ENCODE assay signal across 8 cellular contexts in the genomic region with DNA sequence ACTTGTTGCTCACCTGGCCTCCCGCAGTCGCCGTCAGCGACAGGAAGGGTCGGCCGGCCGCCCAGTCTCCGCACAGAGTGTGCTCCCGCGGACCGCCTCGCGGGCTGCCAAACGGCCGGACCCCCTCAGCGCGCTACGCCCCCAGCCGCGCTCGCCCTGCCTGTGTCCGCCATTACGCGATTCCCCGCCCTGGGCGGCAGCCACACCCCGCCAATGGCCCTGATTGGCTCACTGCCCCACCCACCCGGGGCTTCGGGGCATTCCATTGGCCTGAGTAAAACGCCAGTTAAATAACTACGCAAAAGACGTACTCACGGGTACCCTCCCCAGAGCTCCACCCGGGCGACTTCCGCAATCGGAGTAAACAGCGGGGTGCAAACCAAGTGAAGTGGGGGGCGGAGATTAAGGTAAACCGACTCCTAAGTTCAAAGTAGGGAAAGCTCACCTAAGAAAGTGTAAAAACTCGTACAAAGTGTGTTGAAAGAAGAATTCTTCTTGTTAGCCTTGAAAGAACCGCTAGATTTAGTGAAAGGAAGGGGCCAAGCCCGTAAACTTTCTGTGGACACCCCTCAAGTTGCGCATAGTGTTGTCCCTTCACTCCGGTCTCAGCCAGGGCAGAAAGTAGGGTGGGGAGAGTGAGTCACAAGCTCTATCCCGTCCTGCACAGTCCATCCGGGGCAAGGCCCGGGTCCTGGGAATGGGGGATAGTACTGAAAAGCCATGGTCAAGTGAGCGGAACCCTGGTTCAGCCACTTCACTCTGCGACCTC. TPM values are rescaled to one million over a fixed set of nuclear protein-coding genes. Genes with fewer than 3 reads are reported as not detected.
DNase-seq lines count a peak whose midpoint lies in the region; ATAC-seq, FAIRE-seq and TF ChIP-seq lines count a peak whose summit lies in the region.

A gene with protein sequence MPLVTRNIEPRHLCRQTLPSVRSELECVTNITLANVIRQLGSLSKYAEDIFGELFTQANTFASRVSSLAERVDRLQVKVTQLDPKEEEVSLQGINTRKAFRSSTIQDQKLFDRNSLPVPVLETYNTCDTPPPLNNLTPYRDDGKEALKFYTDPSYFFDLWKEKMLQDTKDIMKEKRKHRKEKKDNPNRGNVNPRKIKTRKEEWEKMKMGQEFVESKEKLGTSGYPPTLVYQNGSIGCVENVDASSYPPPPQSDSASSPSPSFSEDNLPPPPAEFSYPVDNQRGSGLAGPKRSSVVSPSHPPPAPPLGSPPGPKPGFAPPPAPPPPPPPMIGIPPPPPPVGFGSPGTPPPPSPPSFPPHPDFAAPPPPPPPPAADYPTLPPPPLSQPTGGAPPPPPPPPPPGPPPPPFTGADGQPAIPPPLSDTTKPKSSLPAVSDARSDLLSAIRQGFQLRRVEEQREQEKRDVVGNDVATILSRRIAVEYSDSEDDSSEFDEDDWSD (minus strand): TSS at position 195 of the 769 bp plus-strand sequence. CDS start 61,277 bp downstream, outside the sequence.

- H3K4me2 ChIP-seq in trophoblast cell (ENCODE audit: low read length), result peak within 1 kb of the TSS; percentile 75

- H4K91ac ChIP-seq in trophoblast cell (ENCODE audit: low read depth, low read length), result peak within 1 kb of the TSS; percentile 97

- peak within 1 kb of the TSS; percentile 90 for H2BK5ac ChIP-seq in trophoblast cell (ENCODE audit: low read depth, low read length, poor library complexity)

- peaks cover 9% of the 10 kb centered on the region for H3K79me2 ChIP-seq in trophoblast cell (ENCODE audit: control insufficient read depth, insufficient read depth, low read length, poor library complexity)

- intact Hi-C loops in cardiac septum (cut with DNase I) (loop anchor here (2.0 to 5.0 kb wide), 4 partner anchors 35 to 117 kb away; no protein-coding TSS in a partner anchor), transverse colon (cut with DNase I; ENCODE audit: low total_unique reads) (loop anchor here (5.0 kb wide), 1 partner anchor 73 kb away; no protein-coding TSS in a partner anchor)

- H4K12ac ChIP-seq in trophoblast cell (ENCODE audit: low read depth, low read length), result peak within 1 kb of the TSS; percentile 96

- peak within 1 kb of the TSS; percentile 96 for H2AK5ac ChIP-seq in trophoblast cell (ENCODE audit: low read length)

- peak within 1 kb of the TSS; percentile 96 for H3K9ac ChIP-seq in trophoblast cell (ENCODE audit: low read length)

- H3K4me1 ChIP-seq in trophoblast cell (ENCODE audit: control insufficient read depth in 1 of 2, insufficient read depth in 2 of 2, low read length in 2 of 2), result peaks cover 0 to 9% of the 10 kb centered on the region in 2 experiments
- peaks cover 27 to 54% (median 38%) of the 10 kb centered on the region in 4 donors for H3K4me1 ChIP-seq in transverse colon

- no peaks in the 10 kb centered on the region for H3K36me3 Mint-ChIP-seq in T-cell

- no peaks in the 10 kb centered on the region for H3K27me3 ChIP-seq in trophoblast cell (ENCODE audit: insufficient read depth, low read length)
- H3K27me3 ChIP-seq in transverse colon, result no peaks in the 10 kb centered on the region

- peak within 1 kb of the TSS; percentile 99 for H3K4ac ChIP-seq in trophoblast cell (ENCODE audit: low read depth, low read length)

- H3K79me1 ChIP-seq in trophoblast cell (ENCODE audit: low read length), result peaks cover 7% of the 10 kb centered on the region

- POLR2A ChIA-PET in T-cell (lab: Charles Lee), result interaction anchor here (0.5 to 0.8 kb wide), 5 partner anchors 9 to 647 kb away, joined by 3 to 8 read pairs (median 3); no protein-coding TSS in a partner anchor

- H3K9me3 Mint-ChIP-seq in T-cell, result no peaks in the 10 kb centered on the region

- H3K27ac Mint-ChIP-seq in T-cell, result peak within 1 kb of the TSS; percentile 100

- 0 to 1% (median 1%) methylated on average over 50 of the region's 50 CpGs for WGBS in adipose tissue, 3 donors
- no CpG with 5 or more reads among the region's 50 CpGs for WGBS in trophoblast cell (ENCODE audit: extremely low coverage, insufficient coverage, insufficient read length)
- 0 to 5% methylated on average over 4 to 25 of the region's 50 CpGs for WGBS in transverse colon (ENCODE audit: low coverage in 1 of 2), 2 donors

- CTCF ChIA-PET in T-cell (lab: Charles Lee), result interaction anchor here (0.5 to 2.0 kb wide), 17 partner anchors 8 to 193 kb away, joined by 3 to 8 read pairs (median 3); no protein-coding TSS in a partner anchor

- peak; percentile 86 for ATAC-seq in HG02840 (IDR thresholded peaks at IDR 0.05; ENCODE audit: low FRiP score, unreplicated experiment)
- peak; percentile 93 to 98 (median 96) for ATAC-seq in T-cell (replicated peaks in 1 of 4)

- peak within 1 kb of the TSS; percentile 96 for H3K14ac ChIP-seq in trophoblast cell (ENCODE audit: low read length)

- H3K9me3 ChIP-seq in trophoblast cell (ENCODE audit: insufficient read depth, low read depth, low read length), result no peaks in the 10 kb centered on the region
- H3K9me3 ChIP-seq in transverse colon, result no peaks in the 10 kb centered on the region

- H2BK12ac ChIP-seq in trophoblast cell (ENCODE audit: low read length), result peak within 1 kb of the TSS; percentile 32

- H2BK120ac ChIP-seq in trophoblast cell (ENCODE audit: insufficient read depth, low read length, poor library complexity), result peak within 1 kb of the TSS; percentile 92

- peak; percentile 98 for FAIRE-seq in GM12891 (lab: Jason Lieb, UNC)

- no peak within 1 kb of the TSS for H3K23ac ChIP-seq in trophoblast cell (ENCODE audit: low read length)

- peak within 1 kb of the TSS; percentile 95 for H2AFZ ChIP-seq in trophoblast cell (ENCODE audit: insufficient read depth, low read length, poor library complexity)

- no peak for TF ChIP-seq EP300 in transverse colon (IDR thresholded peaks at IDR 0.05; ENCODE audit: low read depth)

- TF ChIP-seq POLR2A in GM12891 (IDR thresholded peaks at IDR 0.05; ENCODE audit: low read depth, low read length), result peak; percentile 69
- TF ChIP-seq POLR2A in transverse colon (IDR thresholded peaks at IDR 0.05), result peak; percentile 96

- H3K4me1 Mint-ChIP-seq in T-cell, result peaks cover 30 to 42% (median 34%) of the 10 kb centered on the region in 3 donors

- peak within 1 kb of the TSS; percentile 97 for H3K18ac ChIP-seq in trophoblast cell (ENCODE audit: low read length)

- H3K36me3 ChIP-seq in trophoblast cell (ENCODE audit: control insufficient read depth in 1 of 2, insufficient read depth in 2 of 2, low read length in 2 of 2), result no peaks in the 10 kb centered on the region
- no peaks in the 10 kb centered on the region for H3K36me3 ChIP-seq in transverse colon

- TF ChIP-seq CTCF in transverse colon (IDR thresholded peaks at IDR 0.05), result no peak

- peak within 1 kb of the TSS; percentile 93 for H3K4me3 ChIP-seq in trophoblast cell (ENCODE audit: low read depth, low read length)
- H3K4me3 ChIP-seq in transverse colon, result peak within 1 kb of the TSS; percentile 80 to 100 (median 90)

- DNase-seq in GM12891 (ENCODE audit: insufficient read length, low spot score) (peak; percentile 84), NCI-H1436 treated with DMSO at 0.1 percent for 48 hours (lab: John Stamatoyannopoulos, UW) (peak; percentile 87), T-cell (peak; percentile 93 to 97 (median 96)), cardiac septum (ENCODE audit: low spot score) (peak; percentile 99), trophoblast cell (peak; percentile 97 to 98), transverse colon (peak; percentile 98)

- H3K4me3 Mint-ChIP-seq in T-cell, result peak within 1 kb of the TSS; percentile 92 to 98 (median 96)

- H3K27me3 Mint-ChIP-seq in T-cell, result no peaks in the 10 kb centered on the region

- H3K27ac ChIP-seq in adipose tissue (ENCODE audit: low read depth, low read length) (peak within 1 kb of the TSS; percentile 98), trophoblast cell (ENCODE audit: low read depth, low read length) (peak within 1 kb of the TSS; percentile 48), transverse colon (peak within 1 kb of the TSS; percentile 96 to 100 (median 99))

- in situ Hi-C loops in transverse colon (cut with MboI; ENCODE audit: low pct_ligation_motif_present in 1 of 4, low pct_unique_long_range_greater_than_20kb in 1 of 4, low sequenced_read_pairs in 3 of 4), result no loop called here

- peak within 1 kb of the TSS; percentile 92 for H4K8ac ChIP-seq in trophoblast cell (ENCODE audit: low read depth, low read length)

TF ChIP-seq in GM12891, 5 proteins besides CTCF, POLR2A, EP300 and RAD21:
- TF ChIP-seq SPI1 (IDR thresholded peaks at IDR 0.05; ENCODE audit: low read depth, low read length) (peak; percentile 55), PAX5 (IDR thresholded peaks at IDR 0.05; ENCODE audit: insufficient read depth, low read length, severe bottlenecking) (no peak), POU2F2 (IDR thresholded peaks at IDR 0.05; ENCODE audit: low read depth, low read length) (peak; percentile 69), TAF1 (IDR thresholded peaks at IDR 0.05; ENCODE audit: low read depth, low read length) (peak; percentile 94), POLR2AphosphoS5 (IDR thresholded peaks at IDR 0.05; ENCODE audit: low read depth, low read length) (peak; percentile 45)

RNA-seq across cellular contexts. Expression of the gene that starts here (rescaled TPM):
- polyA plus RNA-seq in GM12891 (2012; ENCODE audit: low read depth, missing spikeins), result 54.8 TPM
- total RNA-seq in T-cell (100 to 1,000 TPM; 145 to 161 (median 156) TPM), cardiac septum (59.3 TPM), transverse colon (100 to 1,000 TPM in 1 of 4 donors, 10 to 100 TPM in 3; 34.6 to 114 (median 60.9) TPM)
- polyA plus RNA-seq in adipose tissue, result 10 to 100 TPM; 29.9 to 51.7 (median 41.3) TPM
- polyA plus RNA-seq in trophoblast cell (2013), result 54.5 and 57.3 TPM in 2 replicates

Comparison
In these comparisons a context has a peak if more than half of its experiments do, and no peak if none do; other contexts are left out.
1. Peak in every context shown above with its lines: DNase-seq, ATAC-seq, H3K4me3 ChIP-seq and H3K27ac ChIP-seq.
2. H3K27ac ChIP-seq: peak in every context shown above with its lines; median percentile 99 in transverse colon; 98 in adipose tissue; 48 in trophoblast cell.